In genomic region chr14:61761959-61762786, GRCh38 we compare ENCODE assay signal across 8 cellular contexts. TPM values are rescaled to one million over a fixed set of nuclear protein-coding genes. Genes with fewer than 3 reads are reported as not detected.
DNase-seq lines count a peak whose midpoint lies in the region; ATAC-seq and TF ChIP-seq lines count a peak whose summit lies in the region.

A gene with protein sequence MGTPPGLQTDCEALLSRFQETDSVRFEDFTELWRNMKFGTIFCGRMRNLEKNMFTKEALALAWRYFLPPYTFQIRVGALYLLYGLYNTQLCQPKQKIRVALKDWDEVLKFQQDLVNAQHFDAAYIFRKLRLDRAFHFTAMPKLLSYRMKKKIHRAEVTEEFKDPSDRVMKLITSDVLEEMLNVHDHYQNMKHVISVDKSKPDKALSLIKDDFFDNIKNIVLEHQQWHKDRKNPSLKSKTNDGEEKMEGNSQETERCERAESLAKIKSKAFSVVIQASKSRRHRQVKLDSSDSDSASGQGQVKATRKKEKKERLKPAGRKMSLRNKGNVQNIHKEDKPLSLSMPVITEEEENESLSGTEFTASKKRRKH (plus strand): TSS chr14:61762420. CDS start chr14:61762461, 41 bp downstream.

- peak within 1 kb of the TSS; percentile 76 for H3K9ac ChIP-seq in SU-DHL-6 (ENCODE audit: low read length)

- H3K4me3 Mint-ChIP-seq in activated naive CD8-positive, alpha-beta T cell treated with anti-CD3 and anti-CD28 coated beads, Interleukin-2, amount 50 U/mL, for 24 hours, result peak within 1 kb of the TSS; percentile 98
- peak within 1 kb of the TSS; percentile 92 for H3K4me3 Mint-ChIP-seq in osteocyte (ENCODE audit: unreplicated experiment)

- peak within 1 kb of the TSS; percentile 93 for H3K27ac Mint-ChIP-seq in activated naive CD8-positive, alpha-beta T cell treated with anti-CD3 and anti-CD28 coated beads, Interleukin-2, amount 50 U/mL, for 24 hours
- H3K27ac Mint-ChIP-seq in osteocyte (ENCODE audit: unreplicated experiment), result peak within 1 kb of the TSS; percentile 98

- intact Hi-C loops in Right ventricle myocardium inferior (cut with DNase I), result loop anchor here (1.0 to 5.0 kb wide), 2 partner anchors 11 to 290 kb away; no protein-coding TSS in a partner anchor

- H3K27me3 Mint-ChIP-seq in activated naive CD8-positive, alpha-beta T cell treated with anti-CD3 and anti-CD28 coated beads, Interleukin-2, amount 50 U/mL, for 24 hours, result no peaks in the 10 kb centered on the region
- no peaks in the 10 kb centered on the region for H3K27me3 Mint-ChIP-seq in osteocyte (ENCODE audit: unreplicated experiment)

- no peaks in the 10 kb centered on the region for H4K20me1 ChIP-seq in SU-DHL-6 (ENCODE audit: low read depth, low read length)

- H3F3A ChIP-seq in SU-DHL-6 (ENCODE audit: insufficient read depth), result peaks cover 9% of the 10 kb centered on the region; the same call in 1 of the 2 replicates

- H3K36me3 ChIP-seq in SU-DHL-6 (ENCODE audit: low read length) (peaks cover 5% of the 10 kb centered on the region; the same call in 1 of the 2 replicates), thymus (ENCODE audit: control insufficient read depth, insufficient read depth) (no peaks in the 10 kb centered on the region)

- peak within 1 kb of the TSS; percentile 79 for H2AFZ ChIP-seq in SU-DHL-6 (ENCODE audit: low read depth, low read length, severe bottlenecking)

- H3K27me3 ChIP-seq in SU-DHL-6 (ENCODE audit: low read length) (no peaks in the 10 kb centered on the region), thymus (ENCODE audit: control insufficient read depth, insufficient read depth) (no peaks in the 10 kb centered on the region)

- under 1% methylated on average over 49 of the region's 49 CpGs for WGBS in thymus

- H3K9me3 ChIP-seq in SU-DHL-6 (ENCODE audit: insufficient read depth, low read length) (no peaks in the 10 kb centered on the region), thymus (ENCODE audit: control insufficient read depth) (no peaks in the 10 kb centered on the region)

- peak within 1 kb of the TSS; percentile 95 for H3K4me3 ChIP-seq in GM12875 (ENCODE audit: low read depth, low read length)
- H3K4me3 ChIP-seq in SU-DHL-6 (ENCODE audit: insufficient read depth, low read length, poor library complexity, severe bottlenecking), result peak within 1 kb of the TSS; percentile 71
- peak within 1 kb of the TSS; percentile 68 for H3K4me3 ChIP-seq in thymus (ENCODE audit: low read length)

- H3K9me2 ChIP-seq in SU-DHL-6 (replicated peaks; ENCODE audit: insufficient read depth, low read length), result no peaks in the 10 kb centered on the region

- H3K4me1 ChIP-seq in thymus (ENCODE audit: control insufficient read depth, insufficient read depth, low read length), result peaks cover 9% of the 10 kb centered on the region

- no peaks in the 10 kb centered on the region for H3K9me3 Mint-ChIP-seq in activated naive CD8-positive, alpha-beta T cell treated with anti-CD3 and anti-CD28 coated beads, Interleukin-2, amount 50 U/mL, for 24 hours
- no peaks in the 10 kb centered on the region for H3K9me3 Mint-ChIP-seq in osteocyte (ENCODE audit: unreplicated experiment)

- DNase-seq in NCI-H1417 (lab: John Stamatoyannopoulos, UW) (peak; percentile 99 to 100 (median 100)), Right ventricle myocardium inferior (ENCODE audit: missing footprints) (peak; percentile 98), osteocyte (ENCODE audit: extremely low spot score, unreplicated experiment) (peak; percentile 97)
- DNase-seq in activated naive CD8-positive, alpha-beta T cell treated with anti-CD3 and anti-CD28 coated beads, Interleukin-2, amount 50 U/mL, for 24 hours, result peak; percentile 98

- ATAC-seq in HG02763 (IDR thresholded peaks at IDR 0.05; ENCODE audit: unreplicated experiment), result peak; percentile 99
- peak; percentile 100 for ATAC-seq in activated naive CD8-positive, alpha-beta T cell treated with anti-CD3 and anti-CD28 coated beads, Interleukin-2, amount 50 U/mL, for 24 hours
- ATAC-seq in Right ventricle myocardium inferior, result peak; percentile 99

- H3K79me2 ChIP-seq in SU-DHL-6 (ENCODE audit: insufficient read depth, low read length), result peaks cover 47% of the 10 kb centered on the region

- H3K27ac ChIP-seq in SU-DHL-6 (ENCODE audit: low read depth, low read length) (peak within 1 kb of the TSS; percentile 84), thymus (ENCODE audit: low read depth) (peak within 1 kb of the TSS; percentile 95)

- H3K4me2 ChIP-seq in SU-DHL-6 (ENCODE audit: low read depth, low read length, poor library complexity, severe bottlenecking), result peak within 1 kb of the TSS; percentile 99

- peaks cover 14% of the 10 kb centered on the region for H3K36me3 Mint-ChIP-seq in activated naive CD8-positive, alpha-beta T cell treated with anti-CD3 and anti-CD28 coated beads, Interleukin-2, amount 50 U/mL, for 24 hours (ENCODE audit: low read depth)
- H3K36me3 Mint-ChIP-seq in osteocyte (ENCODE audit: unreplicated experiment), result no peaks in the 10 kb centered on the region

- H3K4me1 Mint-ChIP-seq in activated naive CD8-positive, alpha-beta T cell treated with anti-CD3 and anti-CD28 coated beads, Interleukin-2, amount 50 U/mL, for 24 hours, result peaks cover 47% of the 10 kb centered on the region
- peaks cover 47% of the 10 kb centered on the region for H3K4me1 Mint-ChIP-seq in osteocyte (ENCODE audit: unreplicated experiment)

- TF ChIP-seq CTCF in GM12875 (IDR thresholded peaks at IDR 0.05; ENCODE audit: borderline replicate concordance, insufficient read depth, low read depth, low read length) (no peak), SU-DHL-6 (IDR thresholded peaks at IDR 0.05; ENCODE audit: insufficient read depth, low read length, poor library complexity, severe bottlenecking) (no peak), osteocyte (IDR thresholded peaks at IDR 0.05) (no peak)

RNA-seq across cellular contexts. Expression of the gene that starts here (rescaled TPM):
- 11.8 TPM for total RNA-seq in Right ventricle myocardium inferior
- total RNA-seq in osteocyte, result 8.9 and 9.1 TPM in 2 replicates
- 11.8 TPM for polyA plus RNA-seq in thymus

Comparison
In these comparisons a context has a peak if more than half of its experiments do, and no peak if none do; other contexts are left out.
1. Peak in every context shown above with its lines: DNase-seq, ATAC-seq, H3K4me3 ChIP-seq and H3K27ac ChIP-seq.